In the genomic region with DNA sequence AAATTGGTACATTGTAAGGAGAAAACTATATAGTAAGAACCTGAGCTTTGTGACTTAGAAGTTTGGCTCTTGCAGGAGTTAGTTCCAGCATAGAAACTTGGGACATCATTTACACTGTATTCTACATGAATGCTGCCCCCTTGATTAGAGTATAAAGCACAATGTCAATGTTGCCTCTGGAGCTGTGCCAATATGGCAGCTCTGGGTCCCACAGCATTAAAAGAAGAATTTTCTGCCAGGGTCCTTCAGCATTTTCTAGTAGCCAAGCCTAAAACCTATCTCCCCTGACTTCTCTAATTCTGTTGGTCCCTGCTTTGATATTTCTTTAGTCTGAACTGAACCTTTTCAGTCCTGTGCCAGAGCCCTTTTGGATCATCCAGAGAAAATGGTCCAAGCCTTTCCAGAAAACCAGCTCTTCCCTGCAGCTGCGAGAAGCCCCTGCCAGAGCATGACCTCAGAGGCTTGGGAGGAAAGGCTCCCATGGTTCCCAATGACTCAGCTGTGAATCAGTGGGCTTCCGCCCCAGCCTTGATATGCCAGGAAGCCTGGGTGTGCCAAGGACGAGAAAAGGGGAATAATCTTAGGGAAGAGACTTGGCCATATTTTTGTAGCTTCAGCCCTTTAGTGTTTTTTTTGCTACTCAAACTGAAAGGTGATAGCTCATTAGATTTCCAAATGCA, we compare ENCODE assay signal across 8 cellular contexts. TPM values are rescaled to one million over a fixed set of nuclear protein-coding genes. Genes with fewer than 3 reads are reported as not detected.
DNase-seq lines count a peak whose midpoint lies in the region; ATAC-seq and TF ChIP-seq lines count a peak whose summit lies in the region.

No MANE protein-coding gene starts in this region.

- intact Hi-C loops in left colon (cut with DNase I, micrococcal nuclease): no loop called here

- H3K9me3 ChIP-seq in tibial nerve: no peaks in the 10 kb centered on the region

- peak overlapping the region in 2 of 4 donors; percentile 38 to 81 for H3K27ac ChIP-seq in tibial nerve

- TF ChIP-seq CTCF in chondrocyte (IDR thresholded peaks at IDR 0.05) (peak; percentile 9), tibial nerve (IDR thresholded peaks at IDR 0.05) (no peak), glutamatergic neuron (IDR thresholded peaks at IDR 0.05; ENCODE audit: partially characterized antibody, unreplicated experiment) (no peak)

- DNase-seq in LHCN-M2 (ENCODE audit: low read depth) (peak; percentile 98), chondrocyte (ENCODE audit: low spot score) (no peak), left colon (peak; percentile 25 to 58), tibial nerve (ENCODE audit: low spot score in 2 of 2) (peak; percentile 44 to 70), glutamatergic neuron (no peak)
- DNase-seq in stimulated activated naive CD4-positive, alpha-beta T cell treated with Interleukin-2 at 50 U/mL for 16 hours (lab: John Stamatoyannopoulos, UW): no peak

- no peaks in the 10 kb centered on the region for H3K27me3 ChIP-seq in tibial nerve

- H3K36me3 ChIP-seq in tibial nerve: no peaks in the 10 kb centered on the region

- no peak overlapping the region for H3K4me3 ChIP-seq in tibial nerve

- H3K27me3 Mint-ChIP-seq in chondrocyte (ENCODE audit: low read depth): no peaks in the 10 kb centered on the region
- H3K27me3 Mint-ChIP-seq in glutamatergic neuron (ENCODE audit: unreplicated experiment): no peaks in the 10 kb centered on the region

- peak in 1 of 2 donors; percentile 80 for TF ChIP-seq EP300 in tibial nerve (IDR thresholded peaks at IDR 0.05)

- H3K36me3 Mint-ChIP-seq in chondrocyte (ENCODE audit: low read depth): no peaks in the 10 kb centered on the region
- no peaks in the 10 kb centered on the region for H3K36me3 Mint-ChIP-seq in glutamatergic neuron (ENCODE audit: unreplicated experiment)

- no peak for TF ChIP-seq POLR2A in tibial nerve (IDR thresholded peaks at IDR 0.05)

- WGBS in tibial nerve, 2 donors: 17 to 28% methylated on average over 3 of the region's 3 CpGs

- peak overlapping the region; percentile 93 for H3K27ac Mint-ChIP-seq in chondrocyte (ENCODE audit: unreplicated experiment)
- no peak overlapping the region for H3K27ac Mint-ChIP-seq in glutamatergic neuron (ENCODE audit: unreplicated experiment)

- H3K4me3 Mint-ChIP-seq in chondrocyte (ENCODE audit: unreplicated experiment) (no peak overlapping the region), glutamatergic neuron (ENCODE audit: unreplicated experiment) (no peak overlapping the region)

- H3K9me3 Mint-ChIP-seq in chondrocyte (ENCODE audit: low read depth): no peaks in the 10 kb centered on the region
- no peaks in the 10 kb centered on the region for H3K9me3 Mint-ChIP-seq in glutamatergic neuron (ENCODE audit: unreplicated experiment)

- H3K4me1 ChIP-seq in tibial nerve: peaks cover 0 to 12% (median 5%) of the 10 kb centered on the region in 4 donors

- H3K4me1 Mint-ChIP-seq in chondrocyte (ENCODE audit: low read depth): peaks cover 22% of the 10 kb centered on the region
- no peaks in the 10 kb centered on the region for H3K4me1 Mint-ChIP-seq in glutamatergic neuron (ENCODE audit: low read depth, unreplicated experiment)

- no peak for ATAC-seq in left colon
- ATAC-seq in GM18498 (IDR thresholded peaks at IDR 0.05; ENCODE audit: unreplicated experiment): no peak
- ATAC-seq in HG02759 (IDR thresholded peaks at IDR 0.05; ENCODE audit: unreplicated experiment): no peak

RNA-seq across cellular contexts. Expression of gene PLEKHG7, which starts 43.2 kb away (rescaled TPM):
- total RNA-seq in LHCN-M2 (2014; rRNA removed) (not detected in 2 replicates), chondrocyte (not detected in 3 replicates), left colon (under 1 TPM; 0.84 to 0.89 TPM), tibial nerve (1 to 10 TPM; 1.2 to 3.1 (median 2.2) TPM), glutamatergic neuron (ENCODE audit: unreplicated experiment) (not detected)
- 0.06 TPM for polyA plus RNA-seq in LHCN-M2 (2012)

Comparison
In these comparisons a context has a peak if more than half of its experiments do, and no peak if none do; other contexts are left out.
1. DNase-seq: peak in LHCN-M2 (single experiment), left colon (2 of 2) and tibial nerve (2 of 2); none in chondrocyte (single experiment), stimulated activated naive CD4-positive, alpha-beta T cell treated with Interleukin-2 at 50 U/mL for 16 hours (single experiment) and glutamatergic neuron (single experiment).